Comparison of ENCODE assay signal across 8 cellular contexts in the genomic region with DNA sequence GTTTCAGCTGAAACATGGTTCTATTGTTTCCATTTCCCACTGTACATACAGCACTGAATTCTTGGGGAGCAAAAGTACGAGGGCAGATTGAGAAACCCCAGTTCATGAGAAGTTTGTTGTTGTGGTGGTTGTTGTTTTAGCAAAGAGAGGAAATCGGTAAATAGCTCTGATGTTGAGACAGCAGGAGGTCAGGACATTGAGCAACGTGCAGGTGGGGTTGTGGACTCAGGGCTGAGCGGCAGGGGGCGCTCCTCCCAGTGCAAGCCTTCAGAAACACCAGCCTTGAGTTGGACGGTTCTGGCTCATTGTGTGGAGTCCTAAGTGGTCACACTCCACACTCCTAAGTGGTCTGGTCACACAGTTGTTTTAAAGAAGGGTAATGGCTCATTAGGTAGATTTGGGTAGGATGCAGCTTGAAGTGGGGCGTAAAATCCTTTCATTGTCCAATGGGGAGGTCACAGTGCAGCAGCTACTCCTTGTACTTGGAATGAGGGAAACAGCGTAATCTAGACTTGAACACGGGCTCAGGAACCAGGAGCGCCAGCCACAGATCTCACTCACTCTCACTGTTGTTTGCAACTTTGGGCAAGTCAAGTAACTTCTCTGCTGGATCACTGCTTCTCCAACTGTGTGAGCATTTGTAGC. TPM values are rescaled to one million over a fixed set of nuclear protein-coding genes. Genes with fewer than 3 reads are reported as not detected.
DNase-seq lines count a peak whose midpoint lies in the region; ATAC-seq and TF ChIP-seq lines count a peak whose summit lies in the region.

No MANE protein-coding gene starts in this region.

- CTCF ChIA-PET in AG04449 (lab: Yijun Ruan, JAX) = interaction anchor here (0.6 to 6.7 kb wide), 11 partner anchors 9 to 841 kb away, joined by 3 to 61 read pairs (median 5); a partner anchor contains a TSS

- H3K27ac Mint-ChIP-seq in T-helper 2 cell treated with Interferon-gamma antibody and Interleukin-4, amounts not matched to agents 5 μg/mL and 100 μg/mL, for 36 hours = no peak overlapping the region

- TF ChIP-seq CTCF in AG04449 (IDR thresholded peaks at IDR 0.05; ENCODE audit: insufficient read depth, low read length, missing control alignments) (peak; percentile 60), GM20000 (IDR thresholded peaks at IDR 0.05; ENCODE audit: extremely low read depth, missing control alignments) (peak; percentile 89)

- no peak for ATAC-seq in HG03039 (IDR thresholded peaks at IDR 0.05; ENCODE audit: unreplicated experiment)

- DNase-seq in AG04449 (ENCODE audit: low read depth, low spot score) = no peak
- peak; percentile 44 for DNase-seq in GM20000 (ENCODE audit: low spot score)
- DNase-seq in T-helper 2 cell treated with Interferon-gamma antibody and Interleukin-4, amounts not matched to agents 5 μg/mL and 100 μg/mL, for 36 hours (ENCODE audit: low spot score) = peak; percentile 32
- peak; percentile 36 to 68 for DNase-seq in erythroblast (lab: John Stamatoyannopoulos, UW)
- peak; percentile 37 for DNase-seq in retina
- no peak for DNase-seq in SK-N-DZ (ENCODE audit: low spot score)
- no peak for DNase-seq in GDM1 (lab: John Stamatoyannopoulos, UW)

- no peak overlapping the region for H3K4me3 Mint-ChIP-seq in T-helper 2 cell treated with Interferon-gamma antibody and Interleukin-4, amounts not matched to agents 5 μg/mL and 100 μg/mL, for 36 hours

- no peaks in the 10 kb centered on the region for H3K9me3 Mint-ChIP-seq in T-helper 2 cell treated with Interferon-gamma antibody and Interleukin-4, amounts not matched to agents 5 μg/mL and 100 μg/mL, for 36 hours

- peaks cover 16% of the 10 kb centered on the region for H3K27me3 Mint-ChIP-seq in T-helper 2 cell treated with Interferon-gamma antibody and Interleukin-4, amounts not matched to agents 5 μg/mL and 100 μg/mL, for 36 hours (ENCODE audit: low read depth)

- TF ChIP-seq POLR2A in erythroblast (IDR thresholded peaks at IDR 0.05; ENCODE audit: low read length) = no peak

- no peaks in the 10 kb centered on the region for H3K36me3 Mint-ChIP-seq in T-helper 2 cell treated with Interferon-gamma antibody and Interleukin-4, amounts not matched to agents 5 μg/mL and 100 μg/mL, for 36 hours (ENCODE audit: low read depth)

- H3K4me3 ChIP-seq in AG04449 (ENCODE audit: low read depth, low read length) = no peak overlapping the region

- H3K4me1 Mint-ChIP-seq in T-helper 2 cell treated with Interferon-gamma antibody and Interleukin-4, amounts not matched to agents 5 μg/mL and 100 μg/mL, for 36 hours (ENCODE audit: low read depth) = peaks cover 5% of the 10 kb centered on the region

- POLR2A ChIA-PET in AG04449 (lab: Yijun Ruan, JAX) = no interaction called here

RNA-seq across cellular contexts. Expression of a gene that starts 14.5 kb away (rescaled TPM):
- polyA plus RNA-seq in SK-N-DZ (2014; cell fraction: cytosol; rRNA removed) = 95.4 and 98.1 TPM in 2 replicates
- 61.1 and 81.2 TPM in 2 replicates for polyA plus RNA-seq in SK-N-DZ (2014; cell fraction: nucleus; rRNA removed)

Comparison
In these comparisons a context has a peak if more than half of its experiments do, and no peak if none do; other contexts are left out.
1. DNase-seq: peak in GM20000 (single experiment), T-helper 2 cell treated with Interferon-gamma antibody and Interleukin-4, amounts not matched to agents 5 μg/mL and 100 μg/mL, for 36 hours (single experiment), erythroblast (2 of 2) and retina (single experiment); none in AG04449 (single experiment), SK-N-DZ (single experiment) and GDM1 (single experiment).